Comparison of ENCODE assay signal across 1 cellular context in genomic region chr3:48680811-48681540, GRCh38.
TF ChIP-seq lines count a peak whose summit lies in the region.

No MANE protein-coding gene starts in this region.

TF ChIP-seq in GM23338, 12 proteins besides CTCF, POLR2A, EP300 and RAD21 (continued from another document):
- TF ChIP-seq REST (IDR thresholded peaks at IDR 0.05; ENCODE audit: unreplicated experiment) = no peak
- TF ChIP-seq EZH2 (IDR thresholded peaks at IDR 0.05; ENCODE audit: low read depth, unreplicated experiment) = no peak
- TF ChIP-seq, protein P1, sequence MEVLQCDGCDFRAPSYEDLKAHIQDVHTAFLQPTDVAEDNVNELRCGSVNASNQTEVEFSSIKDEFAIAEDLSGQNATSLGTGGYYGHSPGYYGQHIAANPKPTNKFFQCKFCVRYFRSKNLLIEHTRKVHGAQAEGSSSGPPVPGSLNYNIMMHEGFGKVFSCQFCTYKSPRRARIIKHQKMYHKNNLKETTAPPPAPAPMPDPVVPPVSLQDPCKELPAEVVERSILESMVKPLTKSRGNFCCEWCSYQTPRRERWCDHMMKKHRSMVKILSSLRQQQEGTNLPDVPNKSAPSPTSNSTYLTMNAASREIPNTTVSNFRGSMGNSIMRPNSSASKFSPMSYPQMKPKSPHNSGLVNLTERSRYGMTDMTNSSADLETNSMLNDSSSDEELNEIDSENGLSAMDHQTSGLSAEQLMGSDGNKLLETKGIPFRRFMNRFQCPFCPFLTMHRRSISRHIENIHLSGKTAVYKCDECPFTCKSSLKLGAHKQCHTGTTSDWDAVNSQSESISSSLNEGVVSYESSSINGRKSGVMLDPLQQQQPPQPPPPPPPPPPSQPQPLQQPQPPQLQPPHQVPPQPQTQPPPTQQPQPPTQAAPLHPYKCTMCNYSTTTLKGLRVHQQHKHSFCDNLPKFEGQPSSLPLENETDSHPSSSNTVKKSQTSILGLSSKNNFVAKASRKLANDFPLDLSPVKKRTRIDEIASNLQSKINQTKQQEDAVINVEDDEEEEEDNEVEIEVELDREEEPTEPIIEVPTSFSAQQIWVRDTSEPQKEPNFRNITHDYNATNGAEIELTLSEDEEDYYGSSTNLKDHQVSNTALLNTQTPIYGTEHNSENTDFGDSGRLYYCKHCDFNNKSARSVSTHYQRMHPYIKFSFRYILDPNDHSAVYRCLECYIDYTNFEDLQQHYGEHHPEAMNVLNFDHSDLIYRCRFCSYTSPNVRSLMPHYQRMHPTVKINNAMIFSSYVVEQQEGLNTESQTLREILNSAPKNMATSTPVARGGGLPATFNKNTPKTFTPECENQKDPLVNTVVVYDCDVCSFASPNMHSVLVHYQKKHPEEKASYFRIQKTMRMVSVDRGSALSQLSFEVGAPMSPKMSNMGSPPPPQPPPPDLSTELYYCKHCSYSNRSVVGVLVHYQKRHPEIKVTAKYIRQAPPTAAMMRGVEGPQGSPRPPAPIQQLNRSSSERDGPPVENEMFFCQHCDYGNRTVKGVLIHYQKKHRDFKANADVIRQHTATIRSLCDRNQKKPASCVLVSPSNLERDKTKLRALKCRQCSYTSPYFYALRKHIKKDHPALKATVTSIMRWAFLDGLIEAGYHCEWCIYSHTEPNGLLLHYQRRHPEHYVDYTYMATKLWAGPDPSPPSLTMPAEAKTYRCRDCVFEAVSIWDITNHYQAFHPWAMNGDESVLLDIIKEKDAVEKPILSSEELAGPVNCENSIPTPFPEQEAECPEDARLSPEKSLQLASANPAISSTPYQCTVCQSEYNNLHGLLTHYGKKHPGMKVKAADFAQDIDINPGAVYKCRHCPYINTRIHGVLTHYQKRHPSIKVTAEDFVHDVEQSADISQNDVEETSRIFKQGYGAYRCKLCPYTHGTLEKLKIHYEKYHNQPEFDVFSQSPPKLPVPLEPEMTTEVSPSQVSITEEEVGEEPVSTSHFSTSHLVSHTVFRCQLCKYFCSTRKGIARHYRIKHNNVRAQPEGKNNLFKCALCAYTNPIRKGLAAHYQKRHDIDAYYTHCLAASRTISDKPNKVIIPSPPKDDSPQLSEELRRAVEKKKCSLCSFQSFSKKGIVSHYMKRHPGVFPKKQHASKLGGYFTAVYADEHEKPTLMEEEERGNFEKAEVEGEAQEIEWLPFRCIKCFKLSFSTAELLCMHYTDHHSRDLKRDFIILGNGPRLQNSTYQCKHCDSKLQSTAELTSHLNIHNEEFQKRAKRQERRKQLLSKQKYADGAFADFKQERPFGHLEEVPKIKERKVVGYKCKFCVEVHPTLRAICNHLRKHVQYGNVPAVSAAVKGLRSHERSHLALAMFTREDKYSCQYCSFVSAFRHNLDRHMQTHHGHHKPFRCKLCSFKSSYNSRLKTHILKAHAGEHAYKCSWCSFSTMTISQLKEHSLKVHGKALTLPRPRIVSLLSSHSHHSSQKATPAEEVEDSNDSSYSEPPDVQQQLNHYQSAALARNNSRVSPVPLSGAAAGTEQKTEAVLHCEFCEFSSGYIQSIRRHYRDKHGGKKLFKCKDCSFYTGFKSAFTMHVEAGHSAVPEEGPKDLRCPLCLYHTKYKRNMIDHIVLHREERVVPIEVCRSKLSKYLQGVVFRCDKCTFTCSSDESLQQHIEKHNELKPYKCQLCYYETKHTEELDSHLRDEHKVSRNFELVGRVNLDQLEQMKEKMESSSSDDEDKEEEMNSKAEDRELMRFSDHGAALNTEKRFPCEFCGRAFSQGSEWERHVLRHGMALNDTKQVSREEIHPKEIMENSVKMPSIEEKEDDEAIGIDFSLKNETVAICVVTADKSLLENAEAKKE (CRISPR knock-in tag; IDR thresholded peaks at IDR 0.05) = no peak
- no peak for TF ChIP-seq JUNB (IDR thresholded peaks at IDR 0.05; ENCODE audit: unreplicated experiment)
- TF ChIP-seq ETS1 (IDR thresholded peaks at IDR 0.05) = no peak
- no peak for TF ChIP-seq STAT1 (IDR thresholded peaks at IDR 0.05; ENCODE audit: unreplicated experiment)
- TF ChIP-seq CREB1 (CRISPR knock-in tag; IDR thresholded peaks at IDR 0.05; ENCODE audit: low read depth) = no peak
- TF ChIP-seq ZNF114 (CRISPR knock-in tag; IDR thresholded peaks at IDR 0.05) = no peak
